In the genomic region with DNA sequence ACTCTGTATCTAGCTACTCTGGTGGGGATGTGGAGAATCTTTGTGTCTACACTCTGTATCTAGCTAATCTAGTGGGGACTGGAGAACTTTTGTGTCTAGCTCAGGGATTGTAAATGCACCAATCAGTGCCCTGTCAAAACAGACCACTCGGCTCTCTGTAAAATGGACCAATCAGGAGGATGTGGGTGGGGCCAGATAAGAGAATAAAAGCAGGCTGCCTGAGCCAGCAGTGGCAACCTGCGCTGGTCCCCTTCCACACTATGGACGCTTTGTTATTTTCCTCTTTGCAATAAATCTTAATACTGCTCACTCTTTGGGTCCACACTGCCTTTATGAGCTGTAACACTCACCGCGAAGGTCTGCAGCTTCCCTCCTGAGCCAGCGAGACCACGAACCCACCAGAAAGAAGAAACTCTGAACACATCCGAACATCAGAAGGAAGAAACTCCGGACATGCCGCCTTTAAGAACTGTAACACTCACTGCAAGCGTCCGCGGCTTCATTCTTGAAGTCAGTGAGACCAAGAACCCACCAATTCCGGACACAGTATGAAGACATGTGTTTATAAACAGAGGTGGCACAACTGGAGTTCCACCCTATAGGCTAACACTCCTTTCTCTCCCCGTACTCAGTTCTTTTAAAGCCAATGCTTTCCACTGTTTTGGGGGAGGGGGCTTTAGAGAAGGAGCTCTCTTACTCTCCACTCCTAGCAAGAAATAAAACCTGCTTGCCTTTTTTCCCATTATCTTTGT, we compare ENCODE assay signal across 9 cellular contexts. TPM values are rescaled to one million over a fixed set of nuclear protein-coding genes. Genes with fewer than 3 reads are reported as not detected.
DNase-seq lines count a peak whose midpoint lies in the region; ATAC-seq, FAIRE-seq and TF ChIP-seq lines count a peak whose summit lies in the region.
"Not testable (repeated sequence)": the region's sequence is repeated elsewhere in the genome, so short reads cannot be mapped to it uniquely, and the experiment has no call there.
"Had no signal": no experiment of that assay in that cellular context is flagged by ENCODE, and none has a peak within 500 bp of the region (broad histone marks: within the 10 kb centered on the region; RNA-seq: fewer than 3 reads in every experiment).

No MANE protein-coding gene starts in this region.

- H2AFZ ChIP-seq in keratinocyte (ENCODE audit: control insufficient read depth, low read length), result not testable (repeated sequence)

- CTCF ChIA-PET in BJ (lab: Yijun Ruan, JAX), result interaction anchor here (1.2 to 1.3 kb wide), 4 partner anchors 50 to 208 kb away, joined by 3 to 4 read pairs (median 4); no protein-coding TSS in a partner anchor

- not testable (repeated sequence) for H3K27me3 Mint-ChIP-seq in HFFc6 (ENCODE audit: insufficient read depth)

- H3K9ac ChIP-seq in keratinocyte (ENCODE audit: control insufficient read depth, extremely low read depth, insufficient read depth, low read length), result peak overlapping the region; percentile 92

- H3K4me3 Mint-ChIP-seq in HFFc6, result peak overlapping the region; percentile 93

- peak overlapping the region; percentile 52 for H3K4me3 ChIP-seq in BJ (ENCODE audit: low read depth, low read length)
- H3K4me3 ChIP-seq in keratinocyte (ENCODE audit: control insufficient read depth in 2 of 3, extremely low read depth in 1 of 3, insufficient read depth in 2 of 3, low read depth in 1 of 3, low read length in 3 of 3), result peak overlapping the region; percentile 52 to 93 (median 91)
- peak overlapping the region; percentile 4 to 56 (median 44) for H3K4me3 ChIP-seq in pancreas
- H3K4me3 ChIP-seq in stomach, result peak overlapping the region; percentile 40 to 52 (median 44)

- H3K27ac ChIP-seq in keratinocyte (ENCODE audit: control insufficient read depth, insufficient read depth, low read length) (peak overlapping the region; percentile 96), pancreas (peak overlapping the region; percentile 76 to 96 (median 85)), stomach (peak overlapping the region; percentile 84 to 96 (median 91))

- TF ChIP-seq CTCF in BJ (IDR thresholded peaks at IDR 0.05; ENCODE audit: insufficient read depth, low read depth, low read length); HFFc6 (IDR thresholded peaks at IDR 0.05); keratinocyte (optimal IDR thresholded peaks at IDR 0.05 in 1 of 3, IDR thresholded peaks at IDR 0.05 in 1 of 3, conservative IDR thresholded peaks at IDR 0.05 in 1 of 3; ENCODE audit: extremely low read depth in 1 of 3, insufficient read depth in 2 of 3, low read length in 3 of 3); pancreas (IDR thresholded peaks at IDR 0.05); stomach (IDR thresholded peaks at IDR 0.05): not testable (repeated sequence)

- 28% methylated on average over 13 to 14 of the region's 15 CpGs for WGBS in pancreas, 2 donors
- WGBS in stomach, 5 donors, result 41 to 57% (median 45%) methylated on average over 12 to 15 of the region's 15 CpGs

- not testable (repeated sequence) for TF ChIP-seq POLR2A in stomach (IDR thresholded peaks at IDR 0.05)

- peaks cover 39% of the 10 kb centered on the region for H3K4me1 Mint-ChIP-seq in HFFc6 (ENCODE audit: low read depth)

- not testable (repeated sequence) for H3K27me3 ChIP-seq in BJ (ENCODE audit: control insufficient read depth, insufficient read depth, low read length); keratinocyte (ENCODE audit: control insufficient read depth, extremely low read depth, insufficient read depth, low read length); pancreas; stomach

- H3K36me3 ChIP-seq in BJ (ENCODE audit: control insufficient read depth, insufficient read depth, low read length); keratinocyte (ENCODE audit: control insufficient read depth in 2 of 2, extremely low read depth in 1 of 2, insufficient read depth in 2 of 2, low read length in 2 of 2); pancreas: not testable (repeated sequence)
- peaks cover 1 to 22% (median 13%) of the 10 kb centered on the region in 4 donors for H3K36me3 ChIP-seq in stomach

- not testable (repeated sequence) for TF ChIP-seq EP300 in stomach (IDR thresholded peaks at IDR 0.05)

- DNase-seq in BJ (ENCODE audit: low read depth); HFFc6; keratinocyte (ENCODE audit: low read depth, low spot score); stomach: not testable (repeated sequence)
- DNase-seq in T follicular helper cell (ENCODE audit: low read depth), result peak; percentile 2
- peak; percentile 43 for DNase-seq in activated naive CD4-positive, alpha-beta T cell treated with Interleukin-2 at 50 U/mL for 16 hours
- peak; percentile 32 for DNase-seq in effector CD8-positive, alpha-beta T cell (lab: John Stamatoyannopoulos, UW)
- peak in 4 of 6 donors; percentile 28 to 63 (median 40) for DNase-seq in pancreas

- not testable (repeated sequence) for H3K9me1 ChIP-seq in keratinocyte (ENCODE audit: control insufficient read depth, extremely low read depth, insufficient read depth, low read length)

- not testable (repeated sequence) for FAIRE-seq in keratinocyte (lab: Jason Lieb, UNC); pancreas (lab: Jason Lieb, UNC)

- peaks cover 25% of the 10 kb centered on the region for H3K79me2 ChIP-seq in keratinocyte (ENCODE audit: control insufficient read depth, insufficient read depth, low read length)

- H3K27ac Mint-ChIP-seq in HFFc6, result peak overlapping the region; percentile 99

- H3K9me3 Mint-ChIP-seq in HFFc6, result not testable (repeated sequence)

- dilution Hi-C loops in keratinocyte (cut with MboI; ENCODE audit: extremely low pct_ligation_motif_present, low sequenced_read_pairs), result not testable (repeated sequence)

- intact Hi-C loops in pancreas (cut with DNase I); stomach (cut with DNase I; ENCODE audit: low total_unique reads): not testable (repeated sequence)

- peak; percentile 12 to 39 (median 27) for ATAC-seq in pancreas

- H4K20me1 ChIP-seq in keratinocyte (ENCODE audit: control insufficient read depth, extremely low read depth, insufficient read depth, low read length), result not testable (repeated sequence)

- H3K4me1 ChIP-seq in keratinocyte (ENCODE audit: control insufficient read depth, extremely low read depth, insufficient read depth, low read length); pancreas: not testable (repeated sequence)
- peaks cover 0 to 43% (median 16%) of the 10 kb centered on the region in 4 donors for H3K4me1 ChIP-seq in stomach

- peaks cover 32% of the 10 kb centered on the region for H3K36me3 Mint-ChIP-seq in HFFc6 (ENCODE audit: low read depth)

- H3K9me3 ChIP-seq in keratinocyte (ENCODE audit: control insufficient read depth, low read depth, low read length); pancreas; stomach: not testable (repeated sequence)

- POLR2A ChIA-PET in BJ (lab: Charles Lee), result not testable (repeated sequence)

- H3K4me2 ChIP-seq in keratinocyte (ENCODE audit: control insufficient read depth, extremely low read depth, insufficient read depth, low read depth, low read length), result peak overlapping the region; percentile 92

RNA-seq across cellular contexts. Expression of gene TRIM5, which starts 1.1 kb away (rescaled TPM):
- polyA plus RNA-seq in BJ (2011; rRNA removed) (19.1 and 21.2 TPM in 2 replicates), keratinocyte (23.2 to 34.6 TPM (median 26.3 TPM) in 3 replicates), pancreas (1 to 10 TPM; 6.4 to 9.8 TPM), stomach (1 to 10 TPM; 4.2 to 9.5 (median 9.0) TPM)
- polyA minus RNA-seq in BJ (2011; rRNA and poly(A)+ RNA removed), result 14.6 and 20.3 TPM in 2 replicates
- total RNA-seq in HFFc6 (2021; fragmentation: NEBNext Ultra II Directional; extraction: Animal tissue kit (Norgen Biotek cat#: 25700)), result 10 to 100 TPM; 35.7 to 49.4 (median 43.5) TPM
- 18.1 TPM for polyA plus RNA-seq in keratinocyte (2011; ENCODE audit: low read depth)
- polyA plus RNA-seq in keratinocyte (2011; cell fraction: cytosol; rRNA removed), result 16.9 and 24.3 TPM in 2 replicates
- 33.4 and 40.9 TPM in 2 replicates for polyA plus RNA-seq in keratinocyte (2011; cell fraction: nucleus; rRNA removed)
- polyA plus RNA-seq in keratinocyte (2012; ENCODE audit: low replicate concordance), result 9.0 and 22.9 TPM in 2 replicates
- polyA minus RNA-seq in keratinocyte, result 22.9 to 38.1 TPM (median 28.5 TPM) in 3 replicates
- 17.1 TPM for polyA minus RNA-seq in keratinocyte (2011; cell fraction: cytosol; rRNA and poly(A)+ RNA removed)
- 14.8 and 27.5 TPM in 2 replicates for polyA minus RNA-seq in keratinocyte (2011; cell fraction: nucleus; rRNA and poly(A)+ RNA removed)
- total RNA-seq in pancreas (10 to 100 TPM; 16.1 to 23.8 (median 18.8) TPM), stomach (10 to 100 TPM in 4 of 5 donors, not detected in 1; 12.6 to 81.4 (median 28.0) TPM)

RNA-seq across cellular contexts. Expression of gene TRIM22, which starts 5.8 kb away (rescaled TPM):
- 58.2 and 74.9 TPM in 2 replicates for polyA plus RNA-seq in BJ (2011; rRNA removed)
- 22.2 and 27.3 TPM in 2 replicates for polyA minus RNA-seq in BJ (2011; rRNA and poly(A)+ RNA removed)
- total RNA-seq in HFFc6 (2021; fragmentation: NEBNext Ultra II Directional; extraction: Animal tissue kit (Norgen Biotek cat#: 25700)), result 100 to 1,000 TPM in 5 of 6 experiments, 10 to 100 TPM in 1; 77.9 to 131 (median 118) TPM
- polyA plus RNA-seq in keratinocyte, result 86.0 to 119 TPM (median 117 TPM) in 3 replicates
- polyA plus RNA-seq in keratinocyte (2011; ENCODE audit: low read depth), result 73.9 TPM
- 47.3 and 86.5 TPM in 2 replicates for polyA plus RNA-seq in keratinocyte (2011; cell fraction: cytosol; rRNA removed)
- 198 and 231 TPM in 2 replicates for polyA plus RNA-seq in keratinocyte (2011; cell fraction: nucleus; rRNA removed)
- polyA plus RNA-seq in keratinocyte (2012; ENCODE audit: low replicate concordance), result 24.5 and 72.6 TPM in 2 replicates
- polyA minus RNA-seq in keratinocyte, result 24.7 to 78.6 TPM (median 70.6 TPM) in 3 replicates
- 43.2 TPM for polyA minus RNA-seq in keratinocyte (2011; cell fraction: cytosol; rRNA and poly(A)+ RNA removed)
- polyA minus RNA-seq in keratinocyte (2011; cell fraction: nucleus; rRNA and poly(A)+ RNA removed), result 39.3 and 80.6 TPM in 2 replicates
- 10 to 100 TPM in 4 of 6 donors, 1 to 10 TPM in 2; 4.1 to 24.7 (median 11.6) TPM for total RNA-seq in pancreas
- 1 to 10 TPM; 9.1 to 9.5 TPM for polyA plus RNA-seq in pancreas
- total RNA-seq in stomach, result 100 to 1,000 TPM in 1 of 5 donors, 10 to 100 TPM in 4; 34.8 to 131 (median 39.1) TPM
- 10 to 100 TPM; 12.4 to 39.4 (median 14.4) TPM for polyA plus RNA-seq in stomach

RNA-seq across cellular contexts. Expression of gene OR56B1, which starts 52.4 kb away (rescaled TPM):
- not detected in 2 replicates for polyA plus RNA-seq in BJ (2011; rRNA removed)
- not detected in 2 replicates for polyA minus RNA-seq in BJ (2011; rRNA and poly(A)+ RNA removed)
- total RNA-seq in HFFc6 (2021; fragmentation: NEBNext Ultra II Directional; extraction: Animal tissue kit (Norgen Biotek cat#: 25700)), result not detected
- 0.04 TPM in 1 of 3 replicates, not detected in the others for polyA plus RNA-seq in keratinocyte
- not detected for polyA plus RNA-seq in keratinocyte (2011; ENCODE audit: low read depth)
- polyA plus RNA-seq in keratinocyte (2011; cell fraction: cytosol; rRNA removed), result not detected in 2 replicates
- not detected in 2 replicates for polyA plus RNA-seq in keratinocyte (2011; cell fraction: nucleus; rRNA removed)
- not detected in 2 replicates for polyA plus RNA-seq in keratinocyte (2012; ENCODE audit: low replicate concordance)
- polyA minus RNA-seq in keratinocyte, result 0.16 TPM in 1 of 3 replicates, not detected in the others
- polyA minus RNA-seq in keratinocyte (2011; cell fraction: cytosol; rRNA and poly(A)+ RNA removed), result not detected
- not detected in 2 replicates for polyA minus RNA-seq in keratinocyte (2011; cell fraction: nucleus; rRNA and poly(A)+ RNA removed)
- total RNA-seq in pancreas, result not detected
- polyA plus RNA-seq in pancreas, result not detected
- total RNA-seq in stomach, result under 1 TPM in 1 of 5 donors, not detected in 4; 0.18 TPM
- polyA plus RNA-seq in stomach, result not detected
- total RNA-seq: glomerular endothelial cell had no signal

RNA-seq across cellular contexts. Expression of gene TRIM34, which starts 59.0 kb away (rescaled TPM):
- polyA plus RNA-seq in BJ (2011; rRNA removed), result 6.6 and 11.0 TPM in 2 replicates
- polyA minus RNA-seq in BJ (2011; rRNA and poly(A)+ RNA removed), result 3.2 and 3.8 TPM in 2 replicates
- 1 to 10 TPM; 3.8 to 6.9 (median 4.9) TPM for total RNA-seq in HFFc6 (2021; fragmentation: NEBNext Ultra II Directional; extraction: Animal tissue kit (Norgen Biotek cat#: 25700))
- 13.7 to 20.5 TPM (median 15.8 TPM) in 3 replicates for polyA plus RNA-seq in keratinocyte
- polyA plus RNA-seq in keratinocyte (2011; ENCODE audit: low read depth), result 9.3 TPM
- 7.8 and 18.6 TPM in 2 replicates for polyA plus RNA-seq in keratinocyte (2011; cell fraction: cytosol; rRNA removed)
- polyA plus RNA-seq in keratinocyte (2011; cell fraction: nucleus; rRNA removed), result 18.8 and 22.5 TPM in 2 replicates
- polyA plus RNA-seq in keratinocyte (2012; ENCODE audit: low replicate concordance), result 3.1 and 7.6 TPM in 2 replicates
- 2.3 to 14.3 TPM (median 11.6 TPM) in 3 replicates for polyA minus RNA-seq in keratinocyte
- 7.1 TPM for polyA minus RNA-seq in keratinocyte (2011; cell fraction: cytosol; rRNA and poly(A)+ RNA removed)
- 3.9 and 6.8 TPM in 2 replicates for polyA minus RNA-seq in keratinocyte (2011; cell fraction: nucleus; rRNA and poly(A)+ RNA removed)
- total RNA-seq in pancreas, result 1 to 10 TPM in 4 of 6 donors, under 1 TPM in 2; 0.54 to 5.6 (median 1.6) TPM
- polyA plus RNA-seq in pancreas, result 1 to 10 TPM; 1.6 to 3.2 TPM
- total RNA-seq in stomach, result 10 to 100 TPM in 1 of 5 donors, 1 to 10 TPM in 2, under 1 TPM in 1, not detected in 1; 0.29 to 11.4 (median 2.6) TPM
- polyA plus RNA-seq in stomach, result 1 to 10 TPM; 2.9 to 8.7 (median 3.7) TPM
